ENCODE assay signal across 15 cellular contexts in genomic region chr17:78113804-78114785, GRCh38. TPM values are rescaled to one million over a fixed set of nuclear protein-coding genes. Genes with fewer than 3 reads are reported as not detected.
DNase-seq lines count a peak whose midpoint lies in the region; ATAC-seq, FAIRE-seq and TF ChIP-seq lines count a peak whose summit lies in the region.
"Had no signal": no experiment of that assay in that cellular context is flagged by ENCODE, and none has a peak within 500 bp of the region (broad histone marks: within the 10 kb centered on the region; RNA-seq: fewer than 3 reads in every experiment).

No MANE protein-coding gene starts in this region.

- H3K4me3 ChIP-seq in H7 (ENCODE audit: insufficient read depth, low read depth, low read length): no peak overlapping the region

- H3K27me3 Mint-ChIP-seq in CD14-positive monocyte (ENCODE audit: low read depth in 3 of 3) (peaks cover 0 to 5% (median 0%) of the 10 kb centered on the region in 3 donors), memory B cell (no peaks in the 10 kb centered on the region)
- no peaks in the 10 kb centered on the region for H3K27me3 Mint-ChIP-seq in activated T-helper 2 cell treated with anti-CD3 and anti-CD28 coated beads, Interferon-gamma antibody, Interleukin-2, Interleukin-4, amounts not matched to agents 10 μg/mL and 5 μg/mL and 100 μg/mL, durations not matched to agents 14 hours and 24 hours and 36 hours (ENCODE audit: low read depth)
- H3K27me3 Mint-ChIP-seq: progenitor cell of endocrine pancreas had no signal

- no peaks in the 10 kb centered on the region; the same call in 1 of the 2 replicates for H3K36me3 ChIP-seq in H7 (replicated peaks; ENCODE audit: control insufficient read depth, insufficient read depth, low read length)

- intact Hi-C loops in CD14-positive monocyte (cut with micrococcal nuclease): loop anchor here (2.0 to 10.0 kb wide), 5 partner anchors 13 to 311 kb away; no protein-coding TSS in a partner anchor
- intact Hi-C loops in activated T-helper 2 cell treated with anti-CD3 and anti-CD28 coated beads, Interferon-gamma antibody, Interleukin-2, Interleukin-4, amounts not matched to agents 10 μg/mL and 5 μg/mL and 100 μg/mL, durations not matched to agents 14 hours and 24 hours and 36 hours (cut with micrococcal nuclease): loop anchor here (1.0 to 2.0 kb wide), 3 partner anchors 13 to 63 kb away; no protein-coding TSS in a partner anchor

- H3K27ac Mint-ChIP-seq in CD14-positive monocyte (peak overlapping the region; percentile 60 to 91 (median 73)), memory B cell (peak overlapping the region; percentile 46)
- peak overlapping the region; percentile 77 for H3K27ac Mint-ChIP-seq in activated T-helper 2 cell treated with anti-CD3 and anti-CD28 coated beads, Interferon-gamma antibody, Interleukin-2, Interleukin-4, amounts not matched to agents 10 μg/mL and 5 μg/mL and 100 μg/mL, durations not matched to agents 14 hours and 24 hours and 36 hours
- H3K27ac Mint-ChIP-seq: progenitor cell of endocrine pancreas had no signal

- H3K4me1 Mint-ChIP-seq in CD14-positive monocyte (peaks cover 33% of the 10 kb centered on the region), memory B cell (peaks cover 21% of the 10 kb centered on the region)
- peaks cover 30% of the 10 kb centered on the region for H3K4me1 Mint-ChIP-seq in activated T-helper 2 cell treated with anti-CD3 and anti-CD28 coated beads, Interferon-gamma antibody, Interleukin-2, Interleukin-4, amounts not matched to agents 10 μg/mL and 5 μg/mL and 100 μg/mL, durations not matched to agents 14 hours and 24 hours and 36 hours (ENCODE audit: low read depth)

- TF ChIP-seq CTCF in CD14-positive monocyte (IDR thresholded peaks at IDR 0.05): no peak

- no peaks in the 10 kb centered on the region for H3K27me3 ChIP-seq in H7 (ENCODE audit: control insufficient read depth, insufficient read depth, low read length)

- ATAC-seq in memory B cell (ENCODE audit: low read depth): peak; percentile 33
- no peak for ATAC-seq in GM18868 (IDR thresholded peaks at IDR 0.05; ENCODE audit: unreplicated experiment)

- peaks cover 0 to 6% (median 0%) of the 10 kb centered on the region in 7 donors for H3K9me3 Mint-ChIP-seq in CD14-positive monocyte
- H3K9me3 Mint-ChIP-seq in activated T-helper 2 cell treated with anti-CD3 and anti-CD28 coated beads, Interferon-gamma antibody, Interleukin-2, Interleukin-4, amounts not matched to agents 10 μg/mL and 5 μg/mL and 100 μg/mL, durations not matched to agents 14 hours and 24 hours and 36 hours: no peaks in the 10 kb centered on the region
- no peaks in the 10 kb centered on the region for H3K9me3 Mint-ChIP-seq in memory B cell

- FAIRE-seq in urothelium cell line (lab: Jason Lieb, UNC): no peak
- FAIRE-seq: H54 had no signal

- peaks cover 52 to 84% of the 10 kb centered on the region in 2 donors for H3K36me3 Mint-ChIP-seq in CD14-positive monocyte
- H3K36me3 Mint-ChIP-seq in activated T-helper 2 cell treated with anti-CD3 and anti-CD28 coated beads, Interferon-gamma antibody, Interleukin-2, Interleukin-4, amounts not matched to agents 10 μg/mL and 5 μg/mL and 100 μg/mL, durations not matched to agents 14 hours and 24 hours and 36 hours (ENCODE audit: low read depth): peaks cover 54% of the 10 kb centered on the region
- peaks cover 21% of the 10 kb centered on the region for H3K36me3 Mint-ChIP-seq in memory B cell

- peak overlapping the region in 1 of 2 donors; percentile 7 for H3K4me3 Mint-ChIP-seq in CD14-positive monocyte
- H3K4me3 Mint-ChIP-seq in activated T-helper 2 cell treated with anti-CD3 and anti-CD28 coated beads, Interferon-gamma antibody, Interleukin-2, Interleukin-4, amounts not matched to agents 10 μg/mL and 5 μg/mL and 100 μg/mL, durations not matched to agents 14 hours and 24 hours and 36 hours (ENCODE audit: low read depth): no peak overlapping the region
- H3K4me3 Mint-ChIP-seq in memory B cell: peak overlapping the region; percentile 29

- DNase-seq in CD14-positive monocyte (ENCODE audit: low spot score) (peak; percentile 22), H7 (peak; percentile 56), memory B cell (ENCODE audit: low spot score in 2 of 2) (no peak), NCI-H1417 (lab: John Stamatoyannopoulos, UW) (no peak), urothelium cell line (ENCODE audit: low spot score) (no peak), iPS-NIHi11 (ENCODE audit: low spot score) (no peak)
- no peak for DNase-seq in activated T-helper 2 cell treated with anti-CD3 and anti-CD28 coated beads, Interferon-gamma antibody, Interleukin-2, Interleukin-4, amounts not matched to agents 10 μg/mL and 5 μg/mL and 100 μg/mL, durations not matched to agents 14 hours and 24 hours and 36 hours (ENCODE audit: low spot score)
- DNase-seq: activated effector memory CD4-positive, alpha-beta T cell treated with Interleukin-2 at 50 U/mL for 16 hours; COR-L47; islet precursor cell; NCI-H187 had no signal

RNA-seq across cellular contexts. Expression of gene TMC6, which starts 14.5 kb away (rescaled TPM):
- polyA plus RNA-seq in CD14-positive monocyte: 10 to 100 TPM; 60.1 to 79.2 TPM
- 77.1 and 82.2 TPM in 2 replicates for total RNA-seq in H7 (2014; rRNA removed; shearing (Covaris generic))
- total RNA-seq in activated T-helper 2 cell treated with anti-CD3 and anti-CD28 coated beads, Interferon-gamma antibody, Interleukin-2, Interleukin-4, amounts not matched to agents 10 μg/mL and 5 μg/mL and 100 μg/mL, durations not matched to agents 14 hours and 24 hours and 36 hours: 240 and 241 TPM in 2 replicates

RNA-seq across cellular contexts. Expression of gene TMC8, which starts 16.5 kb away (rescaled TPM):
- polyA plus RNA-seq in CD14-positive monocyte: 10 to 100 TPM; 13.3 to 15.1 TPM
- 0.67 and 3.3 TPM in 2 replicates for total RNA-seq in H7 (2014; rRNA removed; shearing (Covaris generic))
- 196 and 208 TPM in 2 replicates for total RNA-seq in activated T-helper 2 cell treated with anti-CD3 and anti-CD28 coated beads, Interferon-gamma antibody, Interleukin-2, Interleukin-4, amounts not matched to agents 10 μg/mL and 5 μg/mL and 100 μg/mL, durations not matched to agents 14 hours and 24 hours and 36 hours

RNA-seq across cellular contexts. Expression of gene C17orf99, which starts 32.1 kb away (rescaled TPM):
- not detected for polyA plus RNA-seq in CD14-positive monocyte
- not detected in 2 replicates for total RNA-seq in H7 (2014; rRNA removed; shearing (Covaris generic))
- total RNA-seq in activated T-helper 2 cell treated with anti-CD3 and anti-CD28 coated beads, Interferon-gamma antibody, Interleukin-2, Interleukin-4, amounts not matched to agents 10 μg/mL and 5 μg/mL and 100 μg/mL, durations not matched to agents 14 hours and 24 hours and 36 hours: not detected in 2 replicates
- total RNA-seq: progenitor cell of endocrine pancreas, SK-MEL-5 had no signal

RNA-seq across cellular contexts. Expression of gene SYNGR2, which starts 54.3 kb away (rescaled TPM):
- polyA plus RNA-seq in CD14-positive monocyte: 100 to 1,000 TPM; 350 to 402 TPM
- total RNA-seq in H7 (2014; rRNA removed; shearing (Covaris generic)): 24.4 and 24.5 TPM in 2 replicates
- total RNA-seq in activated T-helper 2 cell treated with anti-CD3 and anti-CD28 coated beads, Interferon-gamma antibody, Interleukin-2, Interleukin-4, amounts not matched to agents 10 μg/mL and 5 μg/mL and 100 μg/mL, durations not matched to agents 14 hours and 24 hours and 36 hours: 92.5 and 92.9 TPM in 2 replicates

Comparison
In these comparisons a context has a peak if more than half of its experiments do, and no peak if none do; other contexts are left out.
1. DNase-seq: peak in CD14-positive monocyte (single experiment) and H7 (single experiment); none in activated T-helper 2 cell treated with anti-CD3 and anti-CD28 coated beads, Interferon-gamma antibody, Interleukin-2, Interleukin-4, amounts not matched to agents 10 μg/mL and 5 μg/mL and 100 μg/mL, durations not matched to agents 14 hours and 24 hours and 36 hours (single experiment), memory B cell (0 of 2), NCI-H1417 (0 of 3), urothelium cell line (single experiment) and iPS-NIHi11 (single experiment).
2. RNA of gene TMC8, which starts 16.5 kb away (total RNA-seq): 196 to 208 TPM in activated T-helper 2 cell treated with anti-CD3 and anti-CD28 coated beads, Interferon-gamma antibody, Interleukin-2, Interleukin-4, amounts not matched to agents 10 μg/mL and 5 μg/mL and 100 μg/mL, durations not matched to agents 14 hours and 24 hours and 36 hours; 0.67 to 3.3 TPM in H7; every median in the first group is over 10 times any median in the second.
3. Peak in every context shown above with its lines, with median percentiles within 50 percentile points of each other: H3K27ac Mint-ChIP-seq.